12 cellular contexts compared by ENCODE assay signal in the genomic region with DNA sequence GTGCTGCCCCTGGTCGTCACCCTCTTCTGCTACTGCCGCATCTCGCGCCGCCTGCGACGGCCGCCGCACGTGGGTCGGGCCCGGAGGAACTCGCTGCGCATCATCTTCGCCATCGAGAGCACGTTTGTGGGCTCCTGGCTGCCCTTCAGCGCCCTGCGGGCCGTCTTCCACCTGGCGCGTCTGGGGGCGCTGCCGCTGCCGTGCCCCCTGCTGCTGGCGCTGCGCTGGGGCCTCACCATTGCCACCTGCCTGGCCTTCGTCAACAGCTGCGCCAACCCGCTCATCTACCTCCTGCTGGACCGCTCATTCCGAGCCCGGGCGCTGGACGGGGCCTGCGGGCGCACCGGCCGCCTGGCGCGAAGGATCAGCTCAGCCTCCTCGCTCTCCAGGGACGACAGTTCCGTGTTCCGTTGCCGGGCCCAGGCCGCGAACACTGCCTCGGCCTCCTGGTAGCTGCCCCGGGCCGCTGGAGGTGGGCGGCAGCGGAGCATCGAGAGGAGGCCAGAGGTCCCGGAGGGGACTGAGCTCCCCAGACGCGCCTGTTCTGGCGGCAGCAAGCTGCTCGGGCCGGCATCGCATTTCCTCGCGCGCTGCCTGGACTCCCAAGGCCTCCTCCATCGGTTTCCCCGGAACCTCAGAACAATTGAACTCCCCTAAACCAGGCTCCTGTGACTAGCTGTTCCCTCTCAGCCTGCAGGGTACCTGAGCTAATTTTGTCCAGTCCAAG. TPM values are rescaled to one million over a fixed set of nuclear protein-coding genes. Genes with fewer than 3 reads are reported as not detected.
DNase-seq lines count a peak whose midpoint lies in the region; ATAC-seq, FAIRE-seq and TF ChIP-seq lines count a peak whose summit lies in the region.
"Had no signal": no experiment of that assay in that cellular context is flagged by ENCODE, and none has a peak within 500 bp of the region (broad histone marks: within the 10 kb centered on the region; RNA-seq: fewer than 3 reads in every experiment).

No MANE protein-coding gene starts in this region.

- H3K18ac ChIP-seq in H9 (ENCODE audit: insufficient read length, low read depth, low read length) (no peak overlapping the region), trophoblast cell (ENCODE audit: low read length) (no peak overlapping the region)

- H3T11ph ChIP-seq in H9 (ENCODE audit: low read length) = no peak overlapping the region

- CTCF ChIA-PET in endothelial cell of umbilical vein (lab: Charles Lee) = interaction anchor here (0.6 to 1.1 kb wide), 4 partner anchors 14 to 252 kb away, joined by 3 to 4 read pairs (median 4); no protein-coding TSS in a partner anchor

- H3K27me3 Mint-ChIP-seq in CD4-positive, CD25-positive, alpha-beta regulatory T cell = peaks cover 35% of the 10 kb centered on the region
- no peaks in the 10 kb centered on the region for H3K27me3 Mint-ChIP-seq in H9 (ENCODE audit: low read depth)

- peak overlapping the region; percentile 31 to 91 (median 72) for H3K4me3 Mint-ChIP-seq in CD4-positive, CD25-positive, alpha-beta regulatory T cell
- H3K4me3 Mint-ChIP-seq in H9 = no peak overlapping the region
- H3K4me3 Mint-ChIP-seq: nephron had no signal

- peak overlapping the region in 1 of 3 donors; percentile 90 for H3K27ac Mint-ChIP-seq in CD4-positive, CD25-positive, alpha-beta regulatory T cell
- peak overlapping the region in 1 of 3 experiments; percentile 62; a peak in 1 of 7 replicates for H3K27ac Mint-ChIP-seq in H9
- H3K27ac Mint-ChIP-seq: nephron had no signal

- H3K23ac ChIP-seq in H9 (ENCODE audit: insufficient read length, low read depth, low read length) = no peak overlapping the region
- H3K23ac ChIP-seq in trophoblast cell (ENCODE audit: low read length) = no peak overlapping the region

- no peak overlapping the region for H2AK5ac ChIP-seq in H9 (ENCODE audit: insufficient read length, low read length)
- H2AK5ac ChIP-seq in trophoblast cell (ENCODE audit: low read length) = no peak overlapping the region

- dilution Hi-C loops in endothelial cell of umbilical vein (cut with MboI; ENCODE audit: extremely low pct_ligation_motif_present, low sequenced_read_pairs) = no loop called here

- H2BK20ac ChIP-seq in H9 (ENCODE audit: low read depth, low read length, poor library complexity, severe bottlenecking) = no peak overlapping the region

- H4K8ac ChIP-seq in H9 (replicated peaks; ENCODE audit: insufficient read length, low read depth, low read length) = no peak overlapping the region
- H4K8ac ChIP-seq in trophoblast cell (ENCODE audit: low read depth, low read length) = no peak overlapping the region

- H3K36me3 ChIP-seq in CD4-positive, CD25-positive, alpha-beta regulatory T cell (ENCODE audit: control insufficient read depth, insufficient read depth, low read length) = no peaks in the 10 kb centered on the region
- H3K36me3 ChIP-seq in endothelial cell of umbilical vein (ENCODE audit: control insufficient read depth in 2 of 2, extremely low read depth in 1 of 2, insufficient read depth in 2 of 2, low read length in 2 of 2) = no peaks in the 10 kb centered on the region
- no peaks in the 10 kb centered on the region for H3K36me3 ChIP-seq in trophoblast cell (ENCODE audit: control insufficient read depth in 1 of 2, insufficient read depth in 2 of 2, low read length in 2 of 2)

- H3K27me3 ChIP-seq in CD4-positive, CD25-positive, alpha-beta regulatory T cell (ENCODE audit: control insufficient read depth, insufficient read depth, low read length) = peaks cover 10% of the 10 kb centered on the region
- H3K27me3 ChIP-seq in H9 (ENCODE audit: insufficient read depth, low read length) (no peaks in the 10 kb centered on the region), endothelial cell of umbilical vein (ENCODE audit: control insufficient read depth in 2 of 2, insufficient read depth in 2 of 2, low read length in 2 of 2) (peaks cover 54 to 64% of the 10 kb centered on the region in 2 experiments), trophoblast cell (ENCODE audit: insufficient read depth, low read length) (no peaks in the 10 kb centered on the region)

- H2BK12ac ChIP-seq in H9 (ENCODE audit: insufficient read length, low read depth, low read length) (no peak overlapping the region), trophoblast cell (ENCODE audit: low read length) (no peak overlapping the region)

- H4K5ac ChIP-seq in H9 (ENCODE audit: insufficient read length, low read depth, low read length) = no peak overlapping the region

- H4K91ac ChIP-seq in H9 (ENCODE audit: insufficient read length, low read depth, low read length) (no peak overlapping the region), trophoblast cell (ENCODE audit: low read depth, low read length) (no peak overlapping the region)

- no peaks in the 10 kb centered on the region for H3K23me2 ChIP-seq in H9 (ENCODE audit: insufficient read length, low read depth, low read length, poor library complexity, severe bottlenecking)

- BruUV-seq in endothelial cell of umbilical vein (replicated peaks; lab: Mats Ljungman, UMichigan) = no TSS peak

- H4K12ac ChIP-seq in trophoblast cell (ENCODE audit: low read depth, low read length) = no peak overlapping the region

- H3K14ac ChIP-seq in H9 (ENCODE audit: insufficient read depth, low read length) (no peak overlapping the region), trophoblast cell (ENCODE audit: low read length) (no peak overlapping the region)

- H3K9me3 Mint-ChIP-seq in CD4-positive, CD25-positive, alpha-beta regulatory T cell = no peaks in the 10 kb centered on the region
- no peaks in the 10 kb centered on the region for H3K9me3 Mint-ChIP-seq in H9
- H3K9me3 Mint-ChIP-seq: nephron had no signal

- no peak for ATAC-seq in CD4-positive, CD25-positive, alpha-beta regulatory T cell (ENCODE audit: low read depth in 2 of 2)
- ATAC-seq in HG02970 (IDR thresholded peaks at IDR 0.05; ENCODE audit: low FRiP score, unreplicated experiment) (no peak), HG03521 (IDR thresholded peaks at IDR 0.05; ENCODE audit: unreplicated experiment) (no peak), HG02798 (IDR thresholded peaks at IDR 0.05; ENCODE audit: poor library complexity, unreplicated experiment) (no peak)

- peaks cover 46% of the 10 kb centered on the region for H3K4me1 ChIP-seq in CD4-positive, CD25-positive, alpha-beta regulatory T cell (ENCODE audit: control insufficient read depth, insufficient read depth, low read length, poor library complexity, severe bottlenecking)
- H3K4me1 ChIP-seq in H9 (ENCODE audit: insufficient read depth, low read length) = peaks cover 4% of the 10 kb centered on the region
- H3K4me1 ChIP-seq in endothelial cell of umbilical vein (ENCODE audit: control insufficient read depth, extremely low read depth, insufficient read depth, low read length) = peaks cover 10% of the 10 kb centered on the region
- H3K4me1 ChIP-seq in trophoblast cell (ENCODE audit: control insufficient read depth in 1 of 2, insufficient read depth in 2 of 2, low read length in 2 of 2) = peaks cover 0 to 4% of the 10 kb centered on the region in 2 experiments

- H3K4me1 Mint-ChIP-seq in CD4-positive, CD25-positive, alpha-beta regulatory T cell = peaks cover 13 to 81% (median 37%) of the 10 kb centered on the region in 4 donors
- peaks cover 17 to 18% of the 10 kb centered on the region in 2 experiments for H3K4me1 Mint-ChIP-seq in H9
- H3K4me1 Mint-ChIP-seq: nephron had no signal

- no peaks in the 10 kb centered on the region for H4K20me1 ChIP-seq in H9 (ENCODE audit: control insufficient read depth, insufficient read depth, insufficient read length)
- no peaks in the 10 kb centered on the region for H4K20me1 ChIP-seq in endothelial cell of umbilical vein (replicated peaks; ENCODE audit: control insufficient read depth, extremely low read depth, insufficient read depth, low read length)

- no peak overlapping the region for H3K27ac ChIP-seq in CD4-positive, CD25-positive, alpha-beta regulatory T cell (ENCODE audit: insufficient read depth, low read length, poor library complexity, severe bottlenecking)
- H3K27ac ChIP-seq in H9 (ENCODE audit: insufficient read length, low read depth, low read length) (no peak overlapping the region), endothelial cell of umbilical vein (ENCODE audit: insufficient read depth, low read depth, low read length) (no peak overlapping the region), trophoblast cell (ENCODE audit: low read depth, low read length) (no peak overlapping the region)

- H2BK15ac ChIP-seq in H9 (ENCODE audit: low read depth, low read length) = no peak overlapping the region

- H3K9me1 ChIP-seq in endothelial cell of umbilical vein (replicated peaks; ENCODE audit: control insufficient read depth, extremely low read depth, insufficient read depth, low read length) = no peaks in the 10 kb centered on the region

- no peak overlapping the region for H3K9ac ChIP-seq in H9 (ENCODE audit: extremely low read depth, insufficient read length, low read length)
- H3K9ac ChIP-seq in endothelial cell of umbilical vein (replicated peaks; ENCODE audit: extremely low read depth, insufficient read depth, low read length) = no peak overlapping the region
- H3K9ac ChIP-seq in trophoblast cell (ENCODE audit: low read length) = no peak overlapping the region

- POLR2A ChIA-PET in endothelial cell of umbilical vein (lab: Charles Lee) = no interaction called here

- no CpG with 5 or more reads among the region's 66 CpGs for WGBS in H9 (ENCODE audit: extremely low coverage, insufficient read length, low lambda C conversion rate)
- WGBS in trophoblast cell (ENCODE audit: extremely low coverage, insufficient coverage, insufficient read length) = no CpG with 5 or more reads among the region's 66 CpGs

- H3K9me3 ChIP-seq in CD4-positive, CD25-positive, alpha-beta regulatory T cell (ENCODE audit: control insufficient read depth in 2 of 2, low read length in 2 of 2) = no peaks in the 10 kb centered on the region
- no peaks in the 10 kb centered on the region for H3K9me3 ChIP-seq in H9 (ENCODE audit: control insufficient read depth, low read depth, low read length)
- no peaks in the 10 kb centered on the region for H3K9me3 ChIP-seq in endothelial cell of umbilical vein (replicated peaks; ENCODE audit: control insufficient read depth, insufficient read depth, low read length)
- no peaks in the 10 kb centered on the region for H3K9me3 ChIP-seq in trophoblast cell (ENCODE audit: insufficient read depth, low read depth, low read length)

- peaks cover 5% of the 10 kb centered on the region for H3K36me3 Mint-ChIP-seq in CD4-positive, CD25-positive, alpha-beta regulatory T cell
- no peaks in the 10 kb centered on the region; a peak in 1 of 7 replicates for H3K36me3 Mint-ChIP-seq in H9 (ENCODE audit: insufficient read depth in 1 of 3, low read depth in 3 of 3)

- H2AFZ ChIP-seq in H9 (ENCODE audit: low read length) = no peak overlapping the region
- H2AFZ ChIP-seq in endothelial cell of umbilical vein (ENCODE audit: low read depth, low read length) = peak overlapping the region; percentile 52
- peak overlapping the region; percentile 3 for H2AFZ ChIP-seq in trophoblast cell (ENCODE audit: insufficient read depth, low read length, poor library complexity)

- TF ChIP-seq CTCF in H9 (conservative IDR thresholded peaks at IDR 0.05) (no peak), endothelial cell of umbilical vein (IDR thresholded peaks at IDR 0.05; ENCODE audit: extremely low read depth in 1 of 2, insufficient read depth in 1 of 2, low read depth in 1 of 2, low read length in 2 of 2) (no peak)

- H3K79me2 ChIP-seq in H9 (ENCODE audit: insufficient read depth, low read length) = no peaks in the 10 kb centered on the region
- no peaks in the 10 kb centered on the region for H3K79me2 ChIP-seq in endothelial cell of umbilical vein (ENCODE audit: control insufficient read depth, insufficient read depth, low read length)
- no peaks in the 10 kb centered on the region for H3K79me2 ChIP-seq in trophoblast cell (ENCODE audit: control insufficient read depth, insufficient read depth, low read length, poor library complexity)

- H2BK5ac ChIP-seq in H9 (ENCODE audit: insufficient read length, low read length) = no peak overlapping the region
- no peak overlapping the region for H2BK5ac ChIP-seq in trophoblast cell (ENCODE audit: low read depth, low read length, poor library complexity)

- FAIRE-seq in endothelial cell of umbilical vein (lab: Jason Lieb, UNC) = no peak

- H3K79me1 ChIP-seq in H9 (ENCODE audit: insufficient read depth, low read depth, low read length, poor library complexity, severe bottlenecking) (no peaks in the 10 kb centered on the region), trophoblast cell (ENCODE audit: low read length) (no peaks in the 10 kb centered on the region)

- H2BK120ac ChIP-seq in H9 (ENCODE audit: low read depth, low read length, poor library complexity, severe bottlenecking) = no peak overlapping the region
- H2BK120ac ChIP-seq in trophoblast cell (ENCODE audit: insufficient read depth, low read length, poor library complexity) = no peak overlapping the region

- H3K4me2 ChIP-seq in H9 (ENCODE audit: insufficient read depth, insufficient read length, low read length) = no peak overlapping the region
- peak overlapping the region; percentile 51 for H3K4me2 ChIP-seq in endothelial cell of umbilical vein (ENCODE audit: insufficient read depth, low read length)
- no peak overlapping the region for H3K4me2 ChIP-seq in trophoblast cell (ENCODE audit: low read length)

- no peak overlapping the region for H3K4me3 ChIP-seq in CD4-positive, CD25-positive, alpha-beta regulatory T cell (ENCODE audit: low read depth, low read length)
- H3K4me3 ChIP-seq in endothelial cell of umbilical vein (replicated peaks in 1 of 3; ENCODE audit: insufficient read depth in 1 of 3, low read depth in 1 of 3, low read length in 3 of 3) (peak overlapping the region in 1 of 3 experiments; percentile 11), trophoblast cell (ENCODE audit: low read depth, low read length) (no peak overlapping the region)

- H3K56ac ChIP-seq in H9 (ENCODE audit: insufficient read length, low read depth, low read length) = no peak overlapping the region

- H3K4ac ChIP-seq in H9 (ENCODE audit: low read depth, low read length) = no peak overlapping the region
- no peak overlapping the region for H3K4ac ChIP-seq in trophoblast cell (ENCODE audit: low read depth, low read length)

- no peak for TF ChIP-seq POLR2A in endothelial cell of umbilical vein (IDR thresholded peaks at IDR 0.05; ENCODE audit: low read depth, low read length)

- intact Hi-C loops in endothelial cell of umbilical vein (cut with micrococcal nuclease) = no loop called here

- no peak for DNase-seq in CD4-positive, CD25-positive, alpha-beta regulatory T cell
- DNase-seq in H9 (peak; percentile 55), endothelial cell of umbilical vein (ENCODE audit: low read depth, low spot score) (no peak), trophoblast cell (no peak), DMS79 treated with DMSO at 0.1 percent for 48 hours (lab: John Stamatoyannopoulos, UW) (no peak)
- DNase-seq: activated CD4-positive, alpha-beta T cell treated with anti-CD3 and anti-CD28 coated beads, Interleukin-2, amount 50 U/mL, for 4 hours; NCI-H446 treated with DMSO at 0.1 percent for 48 hours had no signal

RNA-seq across cellular contexts. Expression of gene GPR25, which starts 1.1 kb away (rescaled TPM):
- 1.2 TPM for total RNA-seq in CD4-positive, CD25-positive, alpha-beta regulatory T cell
- 10 to 100 TPM; 19.1 to 41.0 (median 26.8) TPM for polyA plus RNA-seq in CD4-positive, CD25-positive, alpha-beta regulatory T cell
- total RNA-seq in H9 (2021) (not detected in 2 replicates), endothelial cell of umbilical vein (not detected in 2 replicates)
- polyA plus RNA-seq in endothelial cell of umbilical vein = not detected in 2 replicates
- not detected in 2 replicates for polyA plus RNA-seq in endothelial cell of umbilical vein (2011; cell fraction: cytosol; rRNA removed)
- polyA plus RNA-seq in endothelial cell of umbilical vein (2011; cell fraction: nucleus; rRNA removed) = not detected in 2 replicates
- not detected in 2 replicates for polyA plus RNA-seq in endothelial cell of umbilical vein (2012)
- not detected in 2 replicates for polyA minus RNA-seq in endothelial cell of umbilical vein
- polyA minus RNA-seq in endothelial cell of umbilical vein (2011; cell fraction: cytosol; rRNA and poly(A)+ RNA removed) = not detected
- not detected in 2 replicates for polyA minus RNA-seq in endothelial cell of umbilical vein (2011; cell fraction: nucleus; rRNA and poly(A)+ RNA removed)
- polyA plus RNA-seq in trophoblast cell (2013) = 0.08 and 0.10 TPM in 2 replicates
- total RNA-seq: SK-MEL-5 had no signal

RNA-seq across cellular contexts. Expression of gene INAVA, which starts 20.9 kb away (rescaled TPM):
- not detected for total RNA-seq in CD4-positive, CD25-positive, alpha-beta regulatory T cell
- under 1 TPM in 2 of 4 donors, not detected in 2; 0.30 to 0.57 TPM for polyA plus RNA-seq in CD4-positive, CD25-positive, alpha-beta regulatory T cell
- 36.8 and 37.2 TPM in 2 replicates for total RNA-seq in H9 (2021)
- total RNA-seq in endothelial cell of umbilical vein = 0.42 TPM in 2 replicates
- polyA plus RNA-seq in endothelial cell of umbilical vein = 0.05 TPM in 1 of 2 replicates, not detected in the other
- polyA plus RNA-seq in endothelial cell of umbilical vein (2011; cell fraction: cytosol; rRNA removed) = 0.03 TPM in 1 of 2 replicates, not detected in the other
- polyA plus RNA-seq in endothelial cell of umbilical vein (2011; cell fraction: nucleus; rRNA removed) = 0.03 and 0.04 TPM in 2 replicates
- 0.12 TPM in 1 of 2 replicates, not detected in the other for polyA plus RNA-seq in endothelial cell of umbilical vein (2012)
- not detected in 2 replicates for polyA minus RNA-seq in endothelial cell of umbilical vein
- polyA minus RNA-seq in endothelial cell of umbilical vein (2011; cell fraction: cytosol; rRNA and poly(A)+ RNA removed) = not detected
- 0.24 TPM in 1 of 2 replicates, not detected in the other for polyA minus RNA-seq in endothelial cell of umbilical vein (2011; cell fraction: nucleus; rRNA and poly(A)+ RNA removed)
- polyA plus RNA-seq in trophoblast cell (2013) = 28.5 and 30.7 TPM in 2 replicates
- total RNA-seq: SK-MEL-5 had no signal

Comparison
In these comparisons a context has a peak if more than half of its experiments do, and no peak if none do; other contexts are left out.
1. H3K4me3 Mint-ChIP-seq: peak in CD4-positive, CD25-positive, alpha-beta regulatory T cell (4 of 4); none in H9 (0 of 2).
2. RNA of gene INAVA, which starts 20.9 kb away (total RNA-seq): 36.8 to 37.2 TPM in H9; 0.42 TPM in endothelial cell of umbilical vein and not detected in CD4-positive, CD25-positive, alpha-beta regulatory T cell (single experiment); every median in the first group is over 10 times any median in the second.